17 cellular contexts compared by ENCODE assay signal in the genomic region with DNA sequence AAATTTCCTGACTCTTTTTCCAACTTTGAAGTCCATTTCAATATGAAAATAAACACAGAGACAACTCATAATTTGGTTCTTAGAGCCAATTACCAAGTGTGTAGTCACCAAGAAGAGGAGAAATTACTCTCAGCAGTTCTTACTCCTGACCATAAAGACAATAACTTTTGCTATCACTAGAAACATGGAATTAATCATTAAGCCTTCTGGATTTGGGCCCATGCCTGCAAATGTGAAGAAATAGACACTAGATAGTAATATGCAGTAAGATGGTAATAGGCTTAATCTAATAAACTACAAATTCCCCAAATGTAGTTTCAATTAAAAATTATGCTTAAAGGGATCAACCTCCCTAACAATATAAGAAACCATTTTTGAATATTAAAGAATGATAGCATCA.
DNase-seq lines count a peak whose midpoint lies in the region; ATAC-seq, FAIRE-seq and TF ChIP-seq lines count a peak whose summit lies in the region.
"Had no signal": no experiment of that assay in that cellular context is flagged by ENCODE, and none has a peak within 500 bp of the region (broad histone marks: within the 10 kb centered on the region; RNA-seq: fewer than 3 reads in every experiment).

No MANE protein-coding gene starts in this region.

- H3K4me3 Mint-ChIP-seq in chondrocyte (ENCODE audit: unreplicated experiment) (no peak overlapping the region), osteocyte (ENCODE audit: unreplicated experiment) (no peak overlapping the region)
- H3K4me3 Mint-ChIP-seq: CD8-positive, alpha-beta memory T cell had no signal

- TF ChIP-seq POLR2A in GM12891 (IDR thresholded peaks at IDR 0.05; ENCODE audit: low read depth, low read length), result no peak

- H3K4me1 Mint-ChIP-seq in chondrocyte (ENCODE audit: low read depth) (peaks cover 24% of the 10 kb centered on the region), osteocyte (ENCODE audit: unreplicated experiment) (peaks cover 32% of the 10 kb centered on the region)
- H3K4me1 Mint-ChIP-seq: CD8-positive, alpha-beta memory T cell had no signal

- H3K27ac Mint-ChIP-seq in chondrocyte (ENCODE audit: unreplicated experiment) (peak overlapping the region; percentile 22), osteocyte (ENCODE audit: unreplicated experiment) (peak overlapping the region; percentile 79)
- H3K27ac Mint-ChIP-seq: CD8-positive, alpha-beta memory T cell had no signal

- H3K9me3 Mint-ChIP-seq in chondrocyte (ENCODE audit: low read depth) (peaks cover 3% of the 10 kb centered on the region), osteocyte (ENCODE audit: unreplicated experiment) (peaks cover 3% of the 10 kb centered on the region)

- DNase-seq in ELR (ENCODE audit: low read depth), result peak; percentile 3
- DNase-seq in NCI-H226, result peak; percentile 28
- DNase-seq in chondrocyte (ENCODE audit: low spot score), result no peak
- DNase-seq in osteocyte (ENCODE audit: extremely low spot score, unreplicated experiment), result no peak
- DNase-seq in NCI-H446 (lab: John Stamatoyannopoulos, UW), result no peak
- no peak for DNase-seq in GM12891 (ENCODE audit: insufficient read length, low spot score)
- DNase-seq: C1 segment of cervical spinal cord; CD8-positive, alpha-beta memory T cell; DMS53; GOT3; NCI-H1105; NCI-H2081 treated with DMSO at 0.1 percent for 48 hours; NCI-H510A; NCI-H748 treated with DMSO at 0.1 percent for 48 hours; SIG-M5 had no signal

- FAIRE-seq in GM12891 (lab: Jason Lieb, UNC), result no peak
- FAIRE-seq: HTR-8/SVneo had no signal

- no peaks in the 10 kb centered on the region for H3K36me3 Mint-ChIP-seq in chondrocyte (ENCODE audit: low read depth)
- no peaks in the 10 kb centered on the region for H3K36me3 Mint-ChIP-seq in osteocyte (ENCODE audit: unreplicated experiment)
- H3K36me3 Mint-ChIP-seq: CD8-positive, alpha-beta memory T cell had no signal

- no peaks in the 10 kb centered on the region for H3K27me3 Mint-ChIP-seq in chondrocyte (ENCODE audit: low read depth)
- H3K27me3 Mint-ChIP-seq in osteocyte (ENCODE audit: unreplicated experiment), result no peaks in the 10 kb centered on the region
- H3K27me3 Mint-ChIP-seq: CD8-positive, alpha-beta memory T cell had no signal

- no peak for ATAC-seq in HG03196 (IDR thresholded peaks at IDR 0.05; ENCODE audit: unreplicated experiment)

- TF ChIP-seq CTCF in chondrocyte (IDR thresholded peaks at IDR 0.05) (no peak), osteocyte (IDR thresholded peaks at IDR 0.05) (no peak)

TF ChIP-seq in GM12891, 5 proteins besides CTCF, POLR2A, EP300 and RAD21:
- TF ChIP-seq SPI1 (IDR thresholded peaks at IDR 0.05; ENCODE audit: low read depth, low read length) (no peak), PAX5 (IDR thresholded peaks at IDR 0.05; ENCODE audit: insufficient read depth, low read length, severe bottlenecking) (no peak), TAF1 (IDR thresholded peaks at IDR 0.05; ENCODE audit: low read depth, low read length) (no peak), POU2F2 (IDR thresholded peaks at IDR 0.05; ENCODE audit: low read depth, low read length) (no peak), POLR2AphosphoS5 (IDR thresholded peaks at IDR 0.05; ENCODE audit: low read depth, low read length) (no peak)

Comparison
In these comparisons a context has a peak if more than half of its experiments do, and no peak if none do; other contexts are left out.
1. DNase-seq: peak in ELR (single experiment) and NCI-H226 (single experiment); none in chondrocyte (single experiment), osteocyte (single experiment), NCI-H446 (0 of 2) and GM12891 (single experiment).